In the genomic region with DNA sequence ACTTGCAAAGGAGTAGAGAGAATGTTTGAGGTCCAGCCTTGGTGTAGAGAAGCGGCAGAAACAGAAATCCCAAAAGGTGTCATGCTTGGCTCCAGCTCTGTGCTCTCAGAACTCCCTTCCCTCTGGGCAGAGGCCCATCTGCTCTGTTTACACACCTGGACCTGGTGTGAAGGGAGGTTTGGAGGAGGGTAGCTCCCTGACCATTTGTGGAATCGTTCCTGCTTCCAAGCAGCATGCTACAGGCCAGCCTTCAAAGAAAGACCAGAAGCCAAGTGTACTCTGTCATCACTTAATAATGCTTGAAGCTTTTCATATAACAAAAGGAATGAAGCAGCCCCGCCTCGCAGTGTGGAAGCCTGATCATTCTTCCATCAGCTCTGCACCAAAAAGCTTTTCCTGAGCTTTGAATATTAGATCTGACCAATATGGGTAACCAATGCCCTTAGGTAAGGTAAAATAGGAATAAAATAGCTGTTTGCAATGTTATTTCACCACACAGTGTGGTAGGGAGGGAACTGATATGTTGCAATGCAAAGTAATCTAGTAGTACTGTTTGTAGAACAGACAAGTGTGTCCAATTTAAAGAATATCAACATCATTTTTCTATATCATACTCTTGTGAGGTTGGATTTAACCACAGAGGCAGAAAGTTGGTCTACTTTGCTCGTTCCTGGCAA, we compare ENCODE assay signal across 14 cellular contexts.
A peak's percentile ranks its signal among the peaks of the same experiment; 100 is the strongest.
DNase-seq lines count a peak whose midpoint lies in the region; ATAC-seq and TF ChIP-seq lines count a peak whose summit lies in the region.
"Had no signal": no experiment of that assay in that cellular context is flagged by ENCODE, and none has a peak within 500 bp of the region (broad histone marks: within the 10 kb centered on the region; RNA-seq: fewer than 3 reads in every experiment).

No MANE protein-coding gene starts in this region.

- no peak for TF ChIP-seq POLR2A in NB4 (IDR thresholded peaks at IDR 0.05; ENCODE audit: extremely low read depth, insufficient read length)

- H2AFZ ChIP-seq in fibroblast of lung (ENCODE audit: low read length): no peak overlapping the region

- no peak overlapping the region for H3K27ac ChIP-seq in fibroblast of lung (ENCODE audit: insufficient read depth, low read length)
- H3K27ac ChIP-seq: SJSA1 had no signal

- H3K4me1 Mint-ChIP-seq in stimulated activated effector memory CD8-positive, alpha-beta T cell treated with anti-CD3 and anti-CD28 coated beads, Interleukin-12 subunit alpha, Interleukin-12 subunit beta, amount 100 ng/mL, for 72 hours: peaks cover 19% of the 10 kb centered on the region
- H3K4me1 Mint-ChIP-seq: B cell had no signal

- H3K4me2 ChIP-seq in fibroblast of lung (ENCODE audit: extremely low read depth, insufficient read depth, low read length): no peak overlapping the region

- H3K36me3 ChIP-seq in fibroblast of lung (ENCODE audit: control insufficient read depth, insufficient read depth, low read length): no peaks in the 10 kb centered on the region
- H3K36me3 ChIP-seq: SJSA1 had no signal

- H3K4me3 ChIP-seq in NB4 (ENCODE audit: low read depth, low read length) (no peak overlapping the region), fibroblast of lung (replicated peaks in 1 of 4; ENCODE audit: control extremely low read depth in 1 of 4, insufficient read depth in 1 of 4, low read depth in 3 of 4, low read length in 4 of 4) (no peak overlapping the region)
- H3K4me3 ChIP-seq: SJSA1 had no signal

- no peaks in the 10 kb centered on the region for H3K4me1 ChIP-seq in fibroblast of lung (ENCODE audit: control insufficient read depth, extremely low read depth, insufficient read depth, low read length)
- H3K4me1 ChIP-seq: SJSA1 had no signal

- ATAC-seq in stimulated activated effector memory CD8-positive, alpha-beta T cell treated with anti-CD3 and anti-CD28 coated beads, Interleukin-12 subunit alpha, Interleukin-12 subunit beta, amount 100 ng/mL, for 72 hours: no peak
- ATAC-seq in HG03565 (IDR thresholded peaks at IDR 0.05; ENCODE audit: unreplicated experiment): no peak

- DNase-seq in DMS153 treated with DMSO at 0.1 percent for 48 hours (lab: John Stamatoyannopoulos, UW; ENCODE audit: unreplicated experiment) (peak; percentile 69), NB4 (ENCODE audit: low read depth) (peak; percentile 26), NCI-H774 (lab: John Stamatoyannopoulos, UW) (peak; percentile 88), fibroblast of lung (ENCODE audit: low read depth in 2 of 2) (peak; percentile 7 to 47), SW 1271 (lab: John Stamatoyannopoulos, UW) (no peak)
- DNase-seq in activated CD4-positive, alpha-beta T cell treated with anti-CD3 and anti-CD28 coated beads, Interleukin-2, amount 50 U/mL, for 4 hours: no peak
- no peak for DNase-seq in stimulated activated effector memory CD8-positive, alpha-beta T cell treated with anti-CD3 and anti-CD28 coated beads, Interleukin-12 subunit alpha, Interleukin-12 subunit beta, amount 100 ng/mL, for 72 hours (ENCODE audit: low spot score in 2 of 2)
- DNase-seq: midbrain; stimulated activated CD4-positive, alpha-beta T cell treated with anti-CD3 and anti-CD28 coated beads, Interleukin-4, amount 100 ng/mL, for 1 hour; stimulated activated naive CD4-positive, alpha-beta T cell treated with Interleukin-2 at 50 U/mL for 16 hours had no signal

- no peaks in the 10 kb centered on the region for H3K9me3 ChIP-seq in fibroblast of lung (ENCODE audit: control insufficient read depth, insufficient read depth, low read depth, low read length)

- no peaks in the 10 kb centered on the region for H3K79me2 ChIP-seq in fibroblast of lung (ENCODE audit: control insufficient read depth, insufficient read depth, low read length)

- no peaks in the 10 kb centered on the region for H3K9me3 Mint-ChIP-seq in stimulated activated effector memory CD8-positive, alpha-beta T cell treated with anti-CD3 and anti-CD28 coated beads, Interleukin-12 subunit alpha, Interleukin-12 subunit beta, amount 100 ng/mL, for 72 hours
- H3K9me3 Mint-ChIP-seq: activated T-helper 1 cell treated with anti-CD3 and anti-CD28 coated beads, Interleukin-12 subunit alpha, Interleukin-12 subunit beta, Interleukin-2, Interleukin-4 antibody, amounts not matched to agents 30 ng/mL and 10 ng/mL and 1 ng/mL, durations not matched to agents 14 hours and 24 hours and 36 hours had no signal

- TF ChIP-seq CTCF in NB4 (IDR thresholded peaks at IDR 0.05; ENCODE audit: low read depth, low read length): no peak
- TF ChIP-seq CTCF in fibroblast of lung (conservative IDR thresholded peaks at IDR 0.05 in 1 of 2, IDR thresholded peaks at IDR 0.05 in 1 of 2; ENCODE audit: low read depth in 1 of 2, low read length in 2 of 2): no peak

- H3K4me3 Mint-ChIP-seq in stimulated activated effector memory CD8-positive, alpha-beta T cell treated with anti-CD3 and anti-CD28 coated beads, Interleukin-12 subunit alpha, Interleukin-12 subunit beta, amount 100 ng/mL, for 72 hours: no peak overlapping the region
- H3K4me3 Mint-ChIP-seq: activated T-helper 1 cell treated with anti-CD3 and anti-CD28 coated beads, Interleukin-12 subunit alpha, Interleukin-12 subunit beta, Interleukin-2, Interleukin-4 antibody, amounts not matched to agents 30 ng/mL and 10 ng/mL and 1 ng/mL, durations not matched to agents 14 hours and 24 hours and 36 hours; B cell had no signal

- H3K27ac Mint-ChIP-seq in stimulated activated effector memory CD8-positive, alpha-beta T cell treated with anti-CD3 and anti-CD28 coated beads, Interleukin-12 subunit alpha, Interleukin-12 subunit beta, amount 100 ng/mL, for 72 hours: no peak overlapping the region
- H3K27ac Mint-ChIP-seq: activated T-helper 1 cell treated with anti-CD3 and anti-CD28 coated beads, Interleukin-12 subunit alpha, Interleukin-12 subunit beta, Interleukin-2, Interleukin-4 antibody, amounts not matched to agents 30 ng/mL and 10 ng/mL and 1 ng/mL, durations not matched to agents 14 hours and 24 hours and 36 hours; B cell had no signal

- H3K27me3 ChIP-seq in fibroblast of lung (ENCODE audit: control insufficient read depth, insufficient read depth, low read length): peaks cover 2% of the 10 kb centered on the region

- no peaks in the 10 kb centered on the region for H4K20me1 ChIP-seq in fibroblast of lung (ENCODE audit: control insufficient read depth, extremely low read depth, insufficient read depth, low read length)

- no peaks in the 10 kb centered on the region for H3K36me3 Mint-ChIP-seq in stimulated activated effector memory CD8-positive, alpha-beta T cell treated with anti-CD3 and anti-CD28 coated beads, Interleukin-12 subunit alpha, Interleukin-12 subunit beta, amount 100 ng/mL, for 72 hours

- H3K9ac ChIP-seq in fibroblast of lung (ENCODE audit: insufficient read depth, low read length): no peak overlapping the region

Comparison
In these comparisons a context has a peak if more than half of its experiments do, and no peak if none do; other contexts are left out.
1. DNase-seq: peak in DMS153 treated with DMSO at 0.1 percent for 48 hours (single experiment), NB4 (single experiment), NCI-H774 (single experiment) and fibroblast of lung (2 of 2); none in activated CD4-positive, alpha-beta T cell treated with anti-CD3 and anti-CD28 coated beads, Interleukin-2, amount 50 U/mL, for 4 hours (0 of 2), SW 1271 (0 of 2) and stimulated activated effector memory CD8-positive, alpha-beta T cell treated with anti-CD3 and anti-CD28 coated beads, Interleukin-12 subunit alpha, Interleukin-12 subunit beta, amount 100 ng/mL, for 72 hours (0 of 2).